ENCODE assay signal across 19 cellular contexts in genomic region chr2:30268296-30268871, GRCh38. TPM values are rescaled to one million over a fixed set of nuclear protein-coding genes. Genes with fewer than 3 reads are reported as not detected.
DNase-seq lines count a peak whose midpoint lies in the region; ATAC-seq, FAIRE-seq and TF ChIP-seq lines count a peak whose summit lies in the region.
"Had no signal": no experiment of that assay in that cellular context is flagged by ENCODE, and none has a peak within 500 bp of the region (broad histone marks: within the 10 kb centered on the region; RNA-seq: fewer than 3 reads in every experiment).

No MANE protein-coding gene starts in this region.

- H3K36me3 Mint-ChIP-seq in stimulated activated naive CD8-positive, alpha-beta T cell treated with anti-CD3 and anti-CD28 coated beads, Interleukin-15, Interleukin-2, amounts not matched to agents 100 ng/mL and 50 ng/mL, for 24 hours (ENCODE audit: low read depth) = no peaks in the 10 kb centered on the region
- H3K36me3 Mint-ChIP-seq in activated naive CD8-positive, alpha-beta T cell treated with anti-CD3 and anti-CD28 coated beads, Interleukin-2, amount 10 ng/mL, durations not matched to agents 7 days and 5 days = peaks cover 3% of the 10 kb centered on the region

- peaks cover 95% of the 10 kb centered on the region for H3K4me1 Mint-ChIP-seq in stimulated activated naive CD8-positive, alpha-beta T cell treated with anti-CD3 and anti-CD28 coated beads, Interleukin-15, Interleukin-2, amounts not matched to agents 100 ng/mL and 50 ng/mL, for 24 hours (ENCODE audit: low read depth)
- peaks cover 96% of the 10 kb centered on the region for H3K4me1 Mint-ChIP-seq in stimulated activated naive CD8-positive, alpha-beta T cell treated with anti-CD3 and anti-CD28 coated beads, Interleukin-15, amount 100 ng/mL, for 72 hours
- H3K4me1 Mint-ChIP-seq in activated naive CD8-positive, alpha-beta T cell treated with anti-CD3 and anti-CD28 coated beads, Interleukin-2, amount 10 ng/mL, durations not matched to agents 7 days and 5 days = peaks cover 32% of the 10 kb centered on the region

- no peaks in the 10 kb centered on the region for H3K36me3 ChIP-seq in upper lobe of right lung
- H3K36me3 ChIP-seq: vagina had no signal

- POLR2A ChIA-PET in activated naive CD8-positive, alpha-beta T cell treated with anti-CD3 and anti-CD28 coated beads, Interleukin-2, amount 10 ng/mL, durations not matched to agents 7 days and 5 days (lab: Charles Lee) = interaction anchor here (1.3 to 4.3 kb wide), 4 partner anchors 13 to 66 kb away, joined by 4 to 27 read pairs (median 7); no protein-coding TSS in a partner anchor

- no peak for FAIRE-seq in GM12892 (lab: Jason Lieb, UNC)
- FAIRE-seq: endometrium, RCC 7860 had no signal

- H3K4me3 ChIP-seq in upper lobe of right lung = no peak overlapping the region
- H3K4me3 ChIP-seq: skin epidermis, vagina had no signal

- H3K4me3 Mint-ChIP-seq in stimulated activated naive CD8-positive, alpha-beta T cell treated with anti-CD3 and anti-CD28 coated beads, Interleukin-15, Interleukin-2, amounts not matched to agents 100 ng/mL and 50 ng/mL, for 24 hours = peak overlapping the region; percentile 11
- H3K4me3 Mint-ChIP-seq in stimulated activated naive CD8-positive, alpha-beta T cell treated with anti-CD3 and anti-CD28 coated beads, Interleukin-15, amount 100 ng/mL, for 72 hours = no peak overlapping the region
- no peak overlapping the region for H3K4me3 Mint-ChIP-seq in activated naive CD8-positive, alpha-beta T cell treated with anti-CD3 and anti-CD28 coated beads, Interleukin-2, amount 10 ng/mL, durations not matched to agents 7 days and 5 days
- H3K4me3 Mint-ChIP-seq: activated naive CD4-positive, alpha-beta T cell treated with anti-CD3 and anti-CD28 coated beads for 36 hours had no signal

- no peaks in the 10 kb centered on the region for H3K9me3 Mint-ChIP-seq in stimulated activated naive CD8-positive, alpha-beta T cell treated with anti-CD3 and anti-CD28 coated beads, Interleukin-15, Interleukin-2, amounts not matched to agents 100 ng/mL and 50 ng/mL, for 24 hours
- H3K9me3 Mint-ChIP-seq in stimulated activated naive CD8-positive, alpha-beta T cell treated with anti-CD3 and anti-CD28 coated beads, Interleukin-15, amount 100 ng/mL, for 72 hours = no peaks in the 10 kb centered on the region
- H3K9me3 Mint-ChIP-seq in activated naive CD8-positive, alpha-beta T cell treated with anti-CD3 and anti-CD28 coated beads, Interleukin-2, amount 10 ng/mL, durations not matched to agents 7 days and 5 days = no peaks in the 10 kb centered on the region
- H3K9me3 Mint-ChIP-seq: activated naive CD4-positive, alpha-beta T cell treated with anti-CD3 and anti-CD28 coated beads for 36 hours had no signal

- DNase-seq in stimulated activated naive CD8-positive, alpha-beta T cell treated with anti-CD3 and anti-CD28 coated beads, Interleukin-15, amount 100 ng/mL, for 72 hours = no peak
- DNase-seq in activated naive CD8-positive, alpha-beta T cell treated with anti-CD3 and anti-CD28 coated beads, Interleukin-2, amount 10 ng/mL, durations not matched to agents 7 days and 5 days = no peak
- DNase-seq in left lobe of liver (ENCODE audit: low spot score) (no peak), upper lobe of right lung (no peak), C1 segment of cervical spinal cord (lab: John Stamatoyannopoulos, UW) (no peak), NK-92 (lab: John Stamatoyannopoulos, UW; ENCODE audit: unreplicated experiment) (no peak), GM12892 (ENCODE audit: insufficient read length) (no peak)
- DNase-seq: activated CD4-positive, alpha-beta T cell treated with anti-CD3 and anti-CD28 coated beads for 1 hour; DMS53; foreskin melanocyte; mesenchymal stem cell; NCI-H1930; NCI-H748 treated with DMSO at 0.1 percent for 48 hours had no signal

- ATAC-seq in stimulated activated naive CD8-positive, alpha-beta T cell treated with anti-CD3 and anti-CD28 coated beads, Interleukin-15, amount 100 ng/mL, for 72 hours = no peak
- ATAC-seq in activated naive CD8-positive, alpha-beta T cell treated with anti-CD3 and anti-CD28 coated beads, Interleukin-2, amount 10 ng/mL, durations not matched to agents 7 days and 5 days (ENCODE audit: low read depth) = no peak
- ATAC-seq in left lobe of liver = peak; percentile 24
- peak; percentile 65 for ATAC-seq in upper lobe of right lung

- no peaks in the 10 kb centered on the region for H3K9me3 ChIP-seq in upper lobe of right lung
- H3K9me3 ChIP-seq: vagina had no signal

- peaks cover 36% of the 10 kb centered on the region for H3K4me1 ChIP-seq in upper lobe of right lung

- TF ChIP-seq CTCF in upper lobe of right lung (IDR thresholded peaks at IDR 0.05) = no peak

- intact Hi-C loops in upper lobe of right lung (cut with DNase I) = no loop called here

- H3K27me3 Mint-ChIP-seq in stimulated activated naive CD8-positive, alpha-beta T cell treated with anti-CD3 and anti-CD28 coated beads, Interleukin-15, Interleukin-2, amounts not matched to agents 100 ng/mL and 50 ng/mL, for 24 hours = no peaks in the 10 kb centered on the region
- H3K27me3 Mint-ChIP-seq in stimulated activated naive CD8-positive, alpha-beta T cell treated with anti-CD3 and anti-CD28 coated beads, Interleukin-15, amount 100 ng/mL, for 72 hours = no peaks in the 10 kb centered on the region
- H3K27me3 Mint-ChIP-seq in activated naive CD8-positive, alpha-beta T cell treated with anti-CD3 and anti-CD28 coated beads, Interleukin-2, amount 10 ng/mL, durations not matched to agents 7 days and 5 days = no peaks in the 10 kb centered on the region

- H3K27ac Mint-ChIP-seq in stimulated activated naive CD8-positive, alpha-beta T cell treated with anti-CD3 and anti-CD28 coated beads, Interleukin-15, Interleukin-2, amounts not matched to agents 100 ng/mL and 50 ng/mL, for 24 hours = peak overlapping the region; percentile 82
- no peak overlapping the region for H3K27ac Mint-ChIP-seq in stimulated activated naive CD8-positive, alpha-beta T cell treated with anti-CD3 and anti-CD28 coated beads, Interleukin-15, amount 100 ng/mL, for 72 hours
- H3K27ac Mint-ChIP-seq in activated naive CD8-positive, alpha-beta T cell treated with anti-CD3 and anti-CD28 coated beads, Interleukin-2, amount 10 ng/mL, durations not matched to agents 7 days and 5 days = peak overlapping the region; percentile 18
- H3K27ac Mint-ChIP-seq: activated naive CD4-positive, alpha-beta T cell treated with anti-CD3 and anti-CD28 coated beads for 36 hours had no signal

- H3K27ac ChIP-seq in upper lobe of right lung = no peak overlapping the region
- H3K27ac ChIP-seq: vagina had no signal

- TF ChIP-seq POLR2A in GM12892 (IDR thresholded peaks at IDR 0.05; ENCODE audit: low read depth, low read length) = no peak

- no peaks in the 10 kb centered on the region for H3K27me3 ChIP-seq in upper lobe of right lung
- H3K27me3 ChIP-seq: vagina had no signal

RNA-seq across cellular contexts. Expression of gene LBH, which starts 37.0 kb away (rescaled TPM):
- total RNA-seq in activated naive CD8-positive, alpha-beta T cell treated with anti-CD3 and anti-CD28 coated beads, Interleukin-2, amount 10 ng/mL, durations not matched to agents 7 days and 5 days = 100 to 1,000 TPM; 169 to 186 TPM
- total RNA-seq in left lobe of liver (7.6 TPM), upper lobe of right lung (272 TPM)
- polyA plus RNA-seq in GM12892 (2012; ENCODE audit: missing spikeins) = 18.2 TPM

Comparison
In these comparisons a context has a peak if more than half of its experiments do, and no peak if none do; other contexts are left out.
1. H3K27ac Mint-ChIP-seq: peak in stimulated activated naive CD8-positive, alpha-beta T cell treated with anti-CD3 and anti-CD28 coated beads, Interleukin-15, Interleukin-2, amounts not matched to agents 100 ng/mL and 50 ng/mL, for 24 hours (single experiment) and activated naive CD8-positive, alpha-beta T cell treated with anti-CD3 and anti-CD28 coated beads, Interleukin-2, amount 10 ng/mL, durations not matched to agents 7 days and 5 days (single experiment); none in stimulated activated naive CD8-positive, alpha-beta T cell treated with anti-CD3 and anti-CD28 coated beads, Interleukin-15, amount 100 ng/mL, for 72 hours (0 of 2).
2. ATAC-seq: peak in left lobe of liver (single experiment) and upper lobe of right lung (single experiment); none in stimulated activated naive CD8-positive, alpha-beta T cell treated with anti-CD3 and anti-CD28 coated beads, Interleukin-15, amount 100 ng/mL, for 72 hours (single experiment) and activated naive CD8-positive, alpha-beta T cell treated with anti-CD3 and anti-CD28 coated beads, Interleukin-2, amount 10 ng/mL, durations not matched to agents 7 days and 5 days (single experiment).
3. RNA of gene LBH, which starts 37.0 kb away (total RNA-seq): 272 TPM in upper lobe of right lung (single experiment) and 169 to 186 TPM in activated naive CD8-positive, alpha-beta T cell treated with anti-CD3 and anti-CD28 coated beads, Interleukin-2, amount 10 ng/mL, durations not matched to agents 7 days and 5 days; 7.6 TPM in left lobe of liver (single experiment); every median in the first group is over 10 times any median in the second.